Comparison of ENCODE assay signal across 8 cellular contexts in the genomic region with DNA sequence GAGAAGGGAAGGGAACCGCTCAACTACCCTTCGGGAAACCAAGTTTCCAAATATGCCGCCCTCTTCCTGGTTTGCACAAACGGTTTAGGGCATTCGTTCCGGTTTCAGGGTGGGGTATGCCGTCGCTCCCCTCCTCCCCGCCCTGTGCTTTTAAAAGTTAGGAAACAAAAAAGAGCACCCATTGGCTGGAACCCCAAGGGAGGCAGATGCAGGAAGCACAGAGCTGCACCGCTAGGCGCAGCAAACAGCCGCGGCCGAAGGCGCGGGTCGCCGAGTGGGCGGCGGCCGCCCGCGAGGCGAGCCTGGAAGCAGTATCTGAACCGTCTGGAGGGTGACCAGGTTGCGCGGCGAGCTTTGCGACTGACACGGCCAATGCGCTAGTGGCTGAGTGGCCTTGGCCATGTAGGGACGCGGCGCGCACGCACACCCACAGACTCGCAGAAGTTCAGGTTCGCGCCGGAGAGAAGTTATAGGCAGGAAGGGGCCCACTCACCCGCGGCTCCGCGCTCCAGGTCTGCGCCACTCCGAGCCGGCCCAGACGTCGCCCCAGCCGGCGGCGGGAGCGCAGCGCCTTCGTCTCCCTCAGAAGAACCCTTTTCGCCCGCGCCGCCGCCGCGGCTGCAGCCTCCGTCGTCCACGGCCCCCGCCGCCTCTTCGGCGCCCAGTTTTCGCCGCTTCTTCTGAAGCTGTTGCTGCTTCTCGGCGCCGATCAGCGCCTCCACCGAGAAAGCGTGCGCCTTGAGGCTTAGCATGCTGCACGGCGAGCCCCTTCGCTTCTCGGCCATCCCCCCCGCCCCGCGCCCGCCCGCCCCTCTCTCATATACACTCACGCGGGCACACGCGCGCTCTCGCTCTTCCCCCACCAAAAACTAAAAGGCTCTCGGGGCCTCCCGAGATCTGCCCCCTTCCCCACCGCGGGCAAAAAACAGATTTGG. TPM values are rescaled to one million over a fixed set of nuclear protein-coding genes. Genes with fewer than 3 reads are reported as not detected.
DNase-seq lines count a peak whose midpoint lies in the region; ATAC-seq, FAIRE-seq and TF ChIP-seq lines count a peak whose summit lies in the region.

No MANE protein-coding gene starts in this region.

- peaks cover 4% of the 10 kb centered on the region; the same call in 1 of the 2 replicates for H3K9me3 ChIP-seq in BE2C
- no peaks in the 10 kb centered on the region for H3K9me3 ChIP-seq in lower lobe of right lung
- H3K9me3 ChIP-seq in Karpas-422 (ENCODE audit: low read length), result peaks cover 5% of the 10 kb centered on the region; the same call in 1 of the 2 replicates

- no peaks in the 10 kb centered on the region for H3K79me2 ChIP-seq in Karpas-422 (ENCODE audit: low read length)

- H3K4me3 ChIP-seq in BE2C (ENCODE audit: low read depth, low read length), result peak overlapping the region; percentile 71
- H3K4me3 ChIP-seq in lower lobe of right lung, result peak overlapping the region; percentile 39
- H3K4me3 ChIP-seq in Karpas-422 (ENCODE audit: low read length), result no peak overlapping the region

- H3K4me2 ChIP-seq in Karpas-422 (ENCODE audit: low read depth, low read length, poor library complexity, severe bottlenecking), result no peak overlapping the region

- DNase-seq in BE2C (peak; percentile 52), NCI-H1105 (lab: John Stamatoyannopoulos, UW) (peak; percentile 25), lower lobe of right lung (peak; percentile 46), urothelium cell line (ENCODE audit: low spot score) (peak; percentile 67), Karpas-422 (no peak)

- peaks cover 81% of the 10 kb centered on the region for H3K27me3 ChIP-seq in BE2C
- peaks cover 96% of the 10 kb centered on the region for H3K27me3 ChIP-seq in lower lobe of right lung (ENCODE audit: low read depth)
- no peaks in the 10 kb centered on the region for H3K27me3 ChIP-seq in Karpas-422 (ENCODE audit: low read length)

- TF ChIP-seq CTCF in BE2C (IDR thresholded peaks at IDR 0.05; ENCODE audit: low read depth, low read length) (no peak), lower lobe of right lung (IDR thresholded peaks at IDR 0.05) (no peak)

- no peak overlapping the region for H3K9ac ChIP-seq in Karpas-422 (ENCODE audit: low read length)

- no peak overlapping the region for H2AFZ ChIP-seq in Karpas-422 (ENCODE audit: low read length)

- intact Hi-C loops in lower lobe of right lung (cut with DNase I), result no loop called here

- FAIRE-seq in urothelium cell line (lab: Jason Lieb, UNC), result no peak

- H3K9me2 ChIP-seq in Karpas-422 (replicated peaks; ENCODE audit: insufficient read depth, low read length), result no peaks in the 10 kb centered on the region

- H3K36me3 ChIP-seq in BE2C (no peaks in the 10 kb centered on the region), lower lobe of right lung (no peaks in the 10 kb centered on the region), Karpas-422 (ENCODE audit: insufficient read depth, low read length) (no peaks in the 10 kb centered on the region)

- ATAC-seq in lower lobe of right lung (peak; percentile 39 to 41), GM19328 (IDR thresholded peaks at IDR 0.05; ENCODE audit: unreplicated experiment) (no peak), GM21390 (IDR thresholded peaks at IDR 0.05; ENCODE audit: unreplicated experiment) (no peak)

- H4K20me1 ChIP-seq in Karpas-422 (ENCODE audit: insufficient read depth, low read depth, low read length), result no peaks in the 10 kb centered on the region

- H3K27ac ChIP-seq in cingulate gyrus (ENCODE audit: low read depth, low read length), result peak overlapping the region; percentile 75
- peak overlapping the region; percentile 38 for H3K27ac ChIP-seq in lower lobe of right lung
- no peak overlapping the region for H3K27ac ChIP-seq in Karpas-422 (ENCODE audit: low read length)

- H3K4me1 ChIP-seq in BE2C (no peaks in the 10 kb centered on the region), lower lobe of right lung (peaks cover 18% of the 10 kb centered on the region), Karpas-422 (ENCODE audit: low read length) (no peaks in the 10 kb centered on the region)

RNA-seq across cellular contexts. Expression of a gene that starts 0.7 kb away (rescaled TPM):
- 0.22 TPM for polyA plus RNA-seq in BE2C (2012; ENCODE audit: insufficient read depth, insufficient read length, low read depth)
- total RNA-seq in lower lobe of right lung, result 1.5 TPM
- not detected in 2 replicates for total RNA-seq in Karpas-422 (2014; rRNA removed; shearing (Covaris generic); ENCODE audit: low replicate concordance)

Comparison
In these comparisons a context has a peak if more than half of its experiments do, and no peak if none do; other contexts are left out.
1. ATAC-seq: peak in lower lobe of right lung (2 of 2); none in GM19328 (single experiment) and GM21390 (single experiment).